Comparison of ENCODE assay signal across 22 cellular contexts in genomic region chr5:40033009-40033408, GRCh38.
DNase-seq lines count a peak whose midpoint lies in the region; ATAC-seq and TF ChIP-seq lines count a peak whose summit lies in the region.
"Had no signal": no experiment of that assay in that cellular context is flagged by ENCODE, and none has a peak within 500 bp of the region (broad histone marks: within the 10 kb centered on the region; RNA-seq: fewer than 3 reads in every experiment).

No MANE protein-coding gene starts in this region.

- no peaks in the 10 kb centered on the region for H3K9me3 ChIP-seq in OCI-LY3 (ENCODE audit: insufficient read depth, low read length)
- no peaks in the 10 kb centered on the region for H3K9me3 ChIP-seq in spleen
- H3K9me3 ChIP-seq in heart right ventricle: no peaks in the 10 kb centered on the region
- H3K9me3 ChIP-seq: HAP-1, MG63, right atrium auricular region, suprapubic skin had no signal

- H3K4me1 ChIP-seq in OCI-LY3 (ENCODE audit: low read length) (peaks cover 13% of the 10 kb centered on the region), spleen (peaks cover 0 to 4% (median 0%) of the 10 kb centered on the region in 6 donors), heart right ventricle (no peaks in the 10 kb centered on the region)
- H3K4me1 ChIP-seq: HAP-1, parathyroid adenoma, right atrium auricular region had no signal

- TF ChIP-seq CTCF in OCI-LY3 (IDR thresholded peaks at IDR 0.05; ENCODE audit: low read depth, low read length) (no peak), spleen (IDR thresholded peaks at IDR 0.05 in 8 of 11, conservative IDR thresholded peaks at IDR 0.05 in 3 of 11) (no peak), heart right ventricle (IDR thresholded peaks at IDR 0.05) (no peak)

- peak; percentile 2 for ATAC-seq in GM19324 (IDR thresholded peaks at IDR 0.05; ENCODE audit: low FRiP score, unreplicated experiment)
- peak; percentile 5 for ATAC-seq in HG03103 (IDR thresholded peaks at IDR 0.05; ENCODE audit: low read depth, unreplicated experiment)
- no peak for ATAC-seq in heart right ventricle
- ATAC-seq in GM21825 (IDR thresholded peaks at IDR 0.05; ENCODE audit: unreplicated experiment): no peak
- ATAC-seq in HG03342 (IDR thresholded peaks at IDR 0.05; ENCODE audit: unreplicated experiment): no peak

- H4K20me1 ChIP-seq in OCI-LY3 (ENCODE audit: insufficient read depth, low read length): no peaks in the 10 kb centered on the region

- DNase-seq in spleen: no peak
- no peak for DNase-seq in heart right ventricle
- no peak for DNase-seq in NAMALWA (ENCODE audit: low spot score)
- DNase-seq: activated CD4-positive, alpha-beta T cell treated with anti-CD3 and anti-CD28 coated beads for 1 hour; aorta; MG63; NCI-H1417; NCI-H82; stimulated activated CD4-positive, alpha-beta T cell treated with anti-CD3 and anti-CD28 coated beads, Interleukin-12 subunit alpha, Interleukin-12 subunit beta, amount 100 ng/mL, for 4 hours; stimulated activated CD4-positive, alpha-beta T cell treated with anti-CD3 and anti-CD28 coated beads, Interleukin-4, amount 100 ng/mL, for 24 hours had no signal

- H3K27ac ChIP-seq in OCI-LY3 (ENCODE audit: low read length) (no peak overlapping the region), spleen (peak overlapping the region in 6 of 8 donors; percentile 10 to 81 (median 72)), heart right ventricle (no peak overlapping the region)
- H3K27ac ChIP-seq: C4-2B, parathyroid adenoma, right atrium auricular region, SK-N-MC, suprapubic skin had no signal

- TF ChIP-seq POLR2A in spleen (IDR thresholded peaks at IDR 0.05): no peak

- H3K9ac ChIP-seq in OCI-LY3 (ENCODE audit: low read length): no peak overlapping the region
- H3K9ac ChIP-seq: parathyroid adenoma had no signal

- intact Hi-C loops in spleen (cut with DNase I; ENCODE audit: low total_unique reads) (no loop called here), heart right ventricle (cut with DNase I) (no loop called here)

- no peaks in the 10 kb centered on the region for H3K36me3 ChIP-seq in OCI-LY3 (replicated peaks; ENCODE audit: low read depth, low read length)
- H3K36me3 ChIP-seq in spleen: no peaks in the 10 kb centered on the region
- H3K36me3 ChIP-seq in heart right ventricle: no peaks in the 10 kb centered on the region
- H3K36me3 ChIP-seq: HAP-1, MG63, right atrium auricular region, suprapubic skin had no signal

- H3K4me3 ChIP-seq in OCI-LY3 (ENCODE audit: low read length): no peak overlapping the region
- H3K4me3 ChIP-seq in spleen: no peak overlapping the region
- no peak overlapping the region for H3K4me3 ChIP-seq in heart right ventricle
- H3K4me3 ChIP-seq: HAP-1, lung, MG63, right atrium auricular region, SK-N-MC, suprapubic skin had no signal

- no peak overlapping the region for H2AFZ ChIP-seq in OCI-LY3 (ENCODE audit: low read depth, low read length)
- H2AFZ ChIP-seq: parathyroid adenoma had no signal

- H3K79me2 ChIP-seq in OCI-LY3 (ENCODE audit: low read length): no peaks in the 10 kb centered on the region
- H3K79me2 ChIP-seq: parathyroid adenoma had no signal

- peak overlapping the region; percentile 35 for H3K4me2 ChIP-seq in OCI-LY3 (ENCODE audit: low read length)

- no peaks in the 10 kb centered on the region for H3K27me3 ChIP-seq in OCI-LY3 (ENCODE audit: low read depth, low read length)
- H3K27me3 ChIP-seq in spleen (replicated peaks in 1 of 7): no peaks in the 10 kb centered on the region
- no peaks in the 10 kb centered on the region for H3K27me3 ChIP-seq in heart right ventricle
- H3K27me3 ChIP-seq: MG63, right atrium auricular region, suprapubic skin had no signal

- 25 to 78% (median 68%) methylated on average over 1 of the region's 1 CpG for WGBS in spleen, 5 donors
- WGBS in heart right ventricle, 2 donors: 60 to 84% methylated on average over 1 of the region's 1 CpG

Comparison
In these comparisons a context has a peak if more than half of its experiments do, and no peak if none do; other contexts are left out.
1. ATAC-seq: peak in GM19324 (single experiment) and HG03103 (single experiment); none in heart right ventricle (0 of 8), GM21825 (single experiment) and HG03342 (single experiment).
2. H3K27ac ChIP-seq: peak in spleen (6 of 8); none in OCI-LY3 (single experiment) and heart right ventricle (0 of 10).